13 cellular contexts compared by ENCODE assay signal in genomic region chr3:110413807-110414748, GRCh38.
DNase-seq lines count a peak whose midpoint lies in the region; ATAC-seq and TF ChIP-seq lines count a peak whose summit lies in the region.
"Had no signal": no experiment of that assay in that cellular context is flagged by ENCODE, and none has a peak within 500 bp of the region (broad histone marks: within the 10 kb centered on the region; RNA-seq: fewer than 3 reads in every experiment).

No MANE protein-coding gene starts in this region.

- ATAC-seq in thoracic aorta (ENCODE audit: insufficient number of reproducible peaks, low FRiP score, low read depth) (peak; percentile 73), GM21390 (IDR thresholded peaks at IDR 0.05; ENCODE audit: unreplicated experiment) (no peak)
- ATAC-seq in CD4-positive, alpha-beta T cell (ENCODE audit: poor library complexity) = no peak

- DNase-seq in HS-27A (ENCODE audit: low read depth) (peak; percentile 83), brain microvascular endothelial cell (peak; percentile 43), iris pigment epithelial cell (ENCODE audit: low read depth) (peak; percentile 90), thoracic aorta (ENCODE audit: low spot score) (no peak), NCI-H1436 treated with DMSO at 0.1 percent for 48 hours (lab: John Stamatoyannopoulos, UW) (no peak), NCI-H1092 treated with DMSO at 0.1 percent for 48 hours (lab: John Stamatoyannopoulos, UW) (no peak)
- DNase-seq in CD4-positive, alpha-beta T cell = no peak
- DNase-seq: cerebellar nuclear complex; NCI-H526 treated with DMSO at 0.1 percent for 48 hours; stimulated activated CD8-positive, alpha-beta memory T cell treated with anti-CD3 and anti-CD28 coated beads, Interleukin-4, amount 100 ng/mL, for 48 hours had no signal

- TF ChIP-seq CTCF in brain microvascular endothelial cell (IDR thresholded peaks at IDR 0.05; ENCODE audit: low read depth, low read length, missing control alignments) (no peak), thoracic aorta (IDR thresholded peaks at IDR 0.05) (no peak)
- no peak for TF ChIP-seq CTCF in CD4-positive, alpha-beta T cell (IDR thresholded peaks at IDR 0.05)

- H3K27ac ChIP-seq in brain microvascular endothelial cell (peak overlapping the region; percentile 93), thoracic aorta (peak overlapping the region; percentile 85)
- no peak overlapping the region for H3K27ac ChIP-seq in CD4-positive, alpha-beta T cell (ENCODE audit: low read depth, low read length)
- H3K27ac ChIP-seq: KMS-11 had no signal

- H3K9me3 Mint-ChIP-seq in CD4-positive, alpha-beta T cell = no peaks in the 10 kb centered on the region
- H3K9me3 Mint-ChIP-seq: T-helper 1 cell treated with Interleukin-12 subunit alpha and Interleukin-12 subunit beta and Interleukin-4 antibody, amounts not matched to agents 30 μg/mL and 1 μg/mL, for 36 hours had no signal

- H3K36me3 ChIP-seq in brain microvascular endothelial cell (replicated peaks) (no peaks in the 10 kb centered on the region), thoracic aorta (no peaks in the 10 kb centered on the region)

- H3K4me1 ChIP-seq in thoracic aorta (ENCODE audit: control insufficient read depth in 1 of 2, low read depth in 2 of 2) = peaks cover 13 to 19% of the 10 kb centered on the region in 2 donors

- in situ Hi-C loops in brain microvascular endothelial cell (cut with HindIII; ENCODE audit: low pct_ligation_motif_present, low sequenced_read_pairs) = no loop called here

- H3K27ac Mint-ChIP-seq in CD4-positive, alpha-beta T cell = no peak overlapping the region
- H3K27ac Mint-ChIP-seq: T-helper 1 cell treated with Interleukin-12 subunit alpha and Interleukin-12 subunit beta and Interleukin-4 antibody, amounts not matched to agents 30 μg/mL and 1 μg/mL, for 36 hours had no signal

- intact Hi-C loops in CD4-positive, alpha-beta T cell (cut with DNase I, micrococcal nuclease) = no loop called here

- no peaks in the 10 kb centered on the region for H3K27me3 ChIP-seq in brain microvascular endothelial cell (replicated peaks)
- H3K27me3 ChIP-seq in thoracic aorta (replicated peaks; ENCODE audit: insufficient read depth) = no peaks in the 10 kb centered on the region
- no peaks in the 10 kb centered on the region for H3K27me3 ChIP-seq in CD4-positive, alpha-beta T cell (ENCODE audit: control insufficient read depth, insufficient read depth, low read length)

- no peak overlapping the region for H3K4me3 Mint-ChIP-seq in CD4-positive, alpha-beta T cell
- H3K4me3 Mint-ChIP-seq: T-helper 1 cell treated with Interleukin-12 subunit alpha and Interleukin-12 subunit beta and Interleukin-4 antibody, amounts not matched to agents 30 μg/mL and 1 μg/mL, for 36 hours had no signal

- peaks cover 8% of the 10 kb centered on the region for H3K27me3 Mint-ChIP-seq in CD4-positive, alpha-beta T cell

- H3K36me3 Mint-ChIP-seq in CD4-positive, alpha-beta T cell (ENCODE audit: low read depth) = no peaks in the 10 kb centered on the region

- CTCF ChIA-PET in CD4-positive, alpha-beta T cell (lab: Charles Lee) = no interaction called here

- POLR2A ChIA-PET in CD4-positive, alpha-beta T cell (lab: Charles Lee) = no interaction called here

- H3K9me3 ChIP-seq in thoracic aorta = no peaks in the 10 kb centered on the region
- H3K9me3 ChIP-seq in CD4-positive, alpha-beta T cell (ENCODE audit: control insufficient read depth, low read length) = no peaks in the 10 kb centered on the region

- H3K4me1 Mint-ChIP-seq in CD4-positive, alpha-beta T cell (ENCODE audit: low read depth) = no peaks in the 10 kb centered on the region

- H3K4me3 ChIP-seq in brain microvascular endothelial cell (ENCODE audit: low read depth, low read length) (no peak overlapping the region), thoracic aorta (peak overlapping the region; percentile 10)

Comparison
In these comparisons a context has a peak if more than half of its experiments do, and no peak if none do; other contexts are left out.
1. DNase-seq: peak in HS-27A (single experiment), brain microvascular endothelial cell (single experiment) and iris pigment epithelial cell (single experiment); none in thoracic aorta (single experiment), NCI-H1436 treated with DMSO at 0.1 percent for 48 hours (single experiment), NCI-H1092 treated with DMSO at 0.1 percent for 48 hours (single experiment) and CD4-positive, alpha-beta T cell (0 of 10).